8 cellular contexts compared by ENCODE assay signal in the genomic region with DNA sequence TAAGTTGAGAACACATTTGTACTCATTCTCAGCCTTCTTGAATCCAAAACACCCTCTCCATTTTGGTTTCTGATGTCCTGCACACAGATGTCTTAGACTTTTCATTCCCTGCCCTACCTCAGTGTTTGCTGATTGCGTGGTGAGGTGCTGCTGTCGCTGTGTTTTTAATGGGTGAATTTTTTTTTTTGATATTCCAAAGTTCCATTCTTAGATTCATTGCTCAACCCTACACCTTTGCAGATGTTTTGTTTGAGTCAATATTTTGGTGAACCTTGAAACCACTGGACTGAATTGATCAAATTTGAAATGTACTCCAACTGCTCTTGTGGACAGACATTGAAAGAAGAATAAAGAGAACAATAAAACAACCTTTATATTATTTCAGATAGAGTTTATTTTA.
"Had no signal": no experiment of that assay in that cellular context is flagged by ENCODE, and none has a peak within 500 bp of the region (broad histone marks: within the 10 kb centered on the region; RNA-seq: fewer than 3 reads in every experiment).

No MANE protein-coding gene starts in this region.

- H3K9ac ChIP-seq: GM23248 had no signal

- H3K27me3 Mint-ChIP-seq: IgD-negative memory B cell had no signal

- H3K36me3 Mint-ChIP-seq: IgD-negative memory B cell had no signal

- H3K4me3 Mint-ChIP-seq: H9, IgD-negative memory B cell had no signal

- FAIRE-seq: H1, H54, HTR-8/SVneo had no signal

- H3K27ac Mint-ChIP-seq: H9, IgD-negative memory B cell had no signal

- DNase-seq: GM23248, H9, HCEC 1CT, KBM-7 had no signal

- H3K4me3 ChIP-seq: GM23248 had no signal

- H3K9me3 Mint-ChIP-seq: H9, IgD-negative memory B cell had no signal

- H3K4me1 Mint-ChIP-seq: IgD-negative memory B cell had no signal

- H2AFZ ChIP-seq: GM23248 had no signal

- H3K27ac ChIP-seq: GM23248 had no signal
